ENCODE assay signal across 1 cellular context in genomic region chr7:73683916-73684693, GRCh38.
TF ChIP-seq lines count a peak whose summit lies in the region.

No MANE protein-coding gene starts in this region.

TF ChIP-seq in GM12878, 131 proteins besides CTCF, POLR2A, EP300 and RAD21:
- TF ChIP-seq PRDM15 (CRISPR knock-in tag; IDR thresholded peaks at IDR 0.05) (no peak), ZNF24 (IDR thresholded peaks at IDR 0.05) (no peak), MEF2A (IDR thresholded peaks at IDR 0.05; ENCODE audit: insufficient read depth, low read depth, low read length) (no peak), CEBPB (IDR thresholded peaks at IDR 0.05; ENCODE audit: borderline replicate concordance in 1 of 2, low read depth in 2 of 2, low read length in 2 of 2) (no peak), WRNIP1 (IDR thresholded peaks at IDR 0.05; ENCODE audit: borderline replicate concordance, low read depth, low read length) (no peak), NKRF (conservative IDR thresholded peaks at IDR 0.05) (0 out of 2 replicates have a peak, but pooled peaks have one; percentile 12), CHD4 (IDR thresholded peaks at IDR 0.05) (no peak), RAD51 (IDR thresholded peaks at IDR 0.05) (no peak), CHD2 (IDR thresholded peaks at IDR 0.05; ENCODE audit: borderline replicate concordance, low read depth, low read length) (no peak), IRF3 (IDR thresholded peaks at IDR 0.05) (no peak), SKIL (IDR thresholded peaks at IDR 0.05; ENCODE audit: low read depth, poor library complexity, severe bottlenecking) (no peak), IKZF1 (conservative IDR thresholded peaks at IDR 0.05) (no peak), SRF (IDR thresholded peaks at IDR 0.05; ENCODE audit: low read depth in 2 of 2, low read length in 2 of 2) (no peak), MTA2 (IDR thresholded peaks at IDR 0.05; ENCODE audit: low read depth) (peak; percentile 22; the same call in 1 of the 2 replicates), MTA3 (IDR thresholded peaks at IDR 0.05; ENCODE audit: borderline replicate concordance, low read length) (no peak), SUZ12 (IDR thresholded peaks at IDR 0.05; ENCODE audit: unreplicated experiment) (no peak), RFX5 (IDR thresholded peaks at IDR 0.05; ENCODE audit: low read depth, low read length) (no peak), EED (IDR thresholded peaks at IDR 0.05; ENCODE audit: low read depth) (no peak), BHLHE40 (IDR thresholded peaks at IDR 0.05; ENCODE audit: borderline replicate concordance in 1 of 2, low read depth in 2 of 2, low read length in 1 of 2) (no peak), ZNF207 (IDR thresholded peaks at IDR 0.05; ENCODE audit: borderline replicate concordance) (no peak), MXI1 (IDR thresholded peaks at IDR 0.05; ENCODE audit: low read depth, low read length) (no peak), LARP7 (IDR thresholded peaks at IDR 0.05) (0 out of 2 replicates have a peak, but pooled peaks have one; percentile 54), HDGF (IDR thresholded peaks at IDR 0.05) (no peak)
- TF ChIP-seq, protein P1, sequence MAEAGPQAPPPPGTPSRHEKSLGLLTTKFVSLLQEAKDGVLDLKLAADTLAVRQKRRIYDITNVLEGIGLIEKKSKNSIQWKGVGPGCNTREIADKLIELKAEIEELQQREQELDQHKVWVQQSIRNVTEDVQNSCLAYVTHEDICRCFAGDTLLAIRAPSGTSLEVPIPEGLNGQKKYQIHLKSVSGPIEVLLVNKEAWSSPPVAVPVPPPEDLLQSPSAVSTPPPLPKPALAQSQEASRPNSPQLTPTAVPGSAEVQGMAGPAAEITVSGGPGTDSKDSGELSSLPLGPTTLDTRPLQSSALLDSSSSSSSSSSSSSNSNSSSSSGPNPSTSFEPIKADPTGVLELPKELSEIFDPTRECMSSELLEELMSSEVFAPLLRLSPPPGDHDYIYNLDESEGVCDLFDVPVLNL (IDR thresholded peaks at IDR 0.05; ENCODE audit: low read depth, low read length) = no peak
TF ChIP-seq in GM12878: peak in this region for 3.
